In genomic region chr18:4403836-4404235, GRCh38 we compare ENCODE assay signal across 23 cellular contexts. TPM values are rescaled to one million over a fixed set of nuclear protein-coding genes. Genes with fewer than 3 reads are reported as not detected.
"Had no signal": no experiment of that assay in that cellular context is flagged by ENCODE, and none has a peak within 500 bp of the region (broad histone marks: within the 10 kb centered on the region; RNA-seq: fewer than 3 reads in every experiment).

No MANE protein-coding gene starts in this region.

- DNase-seq: IMR-90, Karpas-422, KG1, MG63, NCI-H1092, NCI-H1436, NCI-H187, NCI-H2029, NCI-H2081 treated with DMSO at 0.1 percent for 48 hours, NCI-H2171, NCI-H226, NCI-H446, NCI-H510A, NCI-H524 treated with DMSO at 0.1 percent for 48 hours, NCI-H69, NCI-H774, Right ventricle myocardium superior, RPMI8226, SIG-M5 had no signal

- H3K36me3 ChIP-seq: MG63, SJSA1 had no signal

- H3K9me3 ChIP-seq: MG63, SJSA1 had no signal

- H3K4me1 ChIP-seq: SJSA1 had no signal

- H3K27ac ChIP-seq: SJSA1, SK-N-MC had no signal

- H3K4me3 ChIP-seq: MG63, SJSA1, SK-N-MC had no signal

- ATAC-seq: HepG2 had no signal

- H3K27me3 ChIP-seq: MG63, SJSA1 had no signal

RNA-seq across cellular contexts. Expression of gene DLGAP1, which starts 51.3 kb away (rescaled TPM):
- total RNA-seq: HepG2, HT1080, SJSA1 had no signal
